Comparison of ENCODE assay signal across 6 cellular contexts in the genomic region with DNA sequence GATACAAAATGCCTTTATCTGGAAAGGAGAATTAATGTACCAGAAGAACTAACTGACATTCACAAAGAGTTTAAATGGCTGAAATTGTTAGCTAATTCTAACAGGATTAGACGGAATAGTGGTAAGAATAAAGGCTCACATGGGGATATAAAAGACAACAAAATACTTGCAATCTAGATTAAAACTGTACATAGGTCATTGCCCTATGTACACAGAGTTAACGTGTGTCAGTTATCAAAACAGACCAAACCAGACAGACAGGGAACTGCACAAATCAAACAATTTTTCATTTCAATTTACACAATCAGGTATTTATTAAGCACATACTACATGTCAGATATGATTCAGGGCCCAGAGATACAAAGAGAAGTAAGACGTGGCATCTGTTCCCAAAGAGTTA.
"Had no signal": no experiment of that assay in that cellular context is flagged by ENCODE, and none has a peak within 500 bp of the region (broad histone marks: within the 10 kb centered on the region; RNA-seq: fewer than 3 reads in every experiment).

No MANE protein-coding gene starts in this region.

- H3K4me3 ChIP-seq: GM23248, HAP-1, K562 had no signal

- H3K36me3 ChIP-seq: HAP-1 had no signal

- H3K27ac ChIP-seq: GM23248 had no signal

- H3K9me3 ChIP-seq: HAP-1 had no signal

- H3K9ac ChIP-seq: GM23248 had no signal

- ATAC-seq: HCT116, K562 had no signal

- DNase-seq: GOT3, H7 had no signal

- H2AFZ ChIP-seq: GM23248 had no signal
